9 cellular contexts compared by ENCODE assay signal in the genomic region with DNA sequence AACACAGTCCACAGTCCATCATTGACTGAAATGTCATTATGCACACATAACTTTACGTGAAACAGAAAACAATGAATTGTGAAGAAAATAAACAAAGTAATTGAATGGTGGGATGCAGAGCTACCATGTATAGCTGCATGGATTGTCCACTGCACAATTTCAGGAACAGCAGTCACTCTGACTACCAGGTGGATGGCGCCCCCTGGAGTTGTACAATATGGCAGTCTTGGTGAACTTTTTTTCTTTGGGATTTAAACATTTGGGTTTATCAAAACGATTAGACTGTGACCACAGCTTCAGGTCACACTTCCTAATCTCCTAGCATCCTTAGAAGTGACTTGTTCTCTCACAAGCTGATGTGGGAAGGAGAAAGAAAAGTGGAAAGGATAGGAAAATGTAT. TPM values are rescaled to one million over a fixed set of nuclear protein-coding genes. Genes with fewer than 3 reads are reported as not detected.
DNase-seq lines count a peak whose midpoint lies in the region; ATAC-seq, FAIRE-seq and TF ChIP-seq lines count a peak whose summit lies in the region.
"Had no signal": no experiment of that assay in that cellular context is flagged by ENCODE, and none has a peak within 500 bp of the region (broad histone marks: within the 10 kb centered on the region; RNA-seq: fewer than 3 reads in every experiment).

No MANE protein-coding gene starts in this region.

- TF ChIP-seq POLR2A in NB4 (IDR thresholded peaks at IDR 0.05; ENCODE audit: extremely low read depth, insufficient read length) (no peak), HepG2 (IDR thresholded peaks at IDR 0.05; ENCODE audit: insufficient read depth in 1 of 2, low read depth in 2 of 2, low read length in 2 of 2) (no peak)

- H3K27me3 ChIP-seq in HepG2 (ENCODE audit: control insufficient read depth in 1 of 2, insufficient read depth in 2 of 2, low read length in 2 of 2) = no peaks in the 10 kb centered on the region
- H3K27me3 ChIP-seq: BLaER1 had no signal

- no peaks in the 10 kb centered on the region for H3K36me3 ChIP-seq in HepG2 (replicated peaks in 1 of 2; ENCODE audit: control insufficient read depth in 1 of 2, insufficient read depth in 2 of 2, low read length in 2 of 2)
- H3K36me3 ChIP-seq: BLaER1 had no signal

- no peak overlapping the region for H3K27ac Mint-ChIP-seq in type B pancreatic cell

- no peak for ATAC-seq in HepG2
- no peak for ATAC-seq in HG03025 (IDR thresholded peaks at IDR 0.05; ENCODE audit: low FRiP score, unreplicated experiment)

- intact Hi-C loops in HepG2 (cut with micrococcal nuclease; ENCODE audit: unreplicated experiment) = no loop called here

- no peaks in the 10 kb centered on the region for H3K9me3 ChIP-seq in HepG2 (ENCODE audit: low read length)
- H3K9me3 ChIP-seq: BLaER1 had no signal

- FAIRE-seq in HepG2 (lab: Jason Lieb, UNC) = no peak

- WGBS in HepG2 (ENCODE audit: low lambda C conversion rate) = 10% methylated on average over 3 of the region's 3 CpGs

- H3K36me3 Mint-ChIP-seq in type B pancreatic cell = no peaks in the 10 kb centered on the region

- no peak overlapping the region for H3K4me3 Mint-ChIP-seq in type B pancreatic cell

- H3K4me3 ChIP-seq in NB4 (ENCODE audit: low read depth, low read length) (no peak overlapping the region), HepG2 (replicated peaks in 1 of 3; ENCODE audit: insufficient read depth in 1 of 3, low read depth in 2 of 3, low read length in 3 of 3) (no peak overlapping the region)
- H3K4me3 ChIP-seq: BLaER1 had no signal

- no peaks in the 10 kb centered on the region for H3K27me3 Mint-ChIP-seq in type B pancreatic cell

- H3K4me2 ChIP-seq in HepG2 (ENCODE audit: low read depth, low read length) = no peak overlapping the region
- H3K4me2 ChIP-seq: BLaER1 had no signal

- no peaks in the 10 kb centered on the region; the same call in 1 of the 2 replicates for H3K4me1 ChIP-seq in HepG2 (ENCODE audit: insufficient read depth, low read length)
- H3K4me1 ChIP-seq: BLaER1 had no signal

- in situ Hi-C loops in HepG2 (cut with HindIII; ENCODE audit: extremely low pct_ligation_motif_present, low pct_unique_long_range_greater_than_20kb) = loop anchor here (10.0 kb wide), 1 partner anchor 375 kb away; no protein-coding TSS in a partner anchor

- TF ChIP-seq EP300 in HepG2 (IDR thresholded peaks at IDR 0.05; ENCODE audit: low read depth in 2 of 2, low read length in 2 of 2) = no peak
- no peak for TF ChIP-seq EP300 in HepG2 (CRISPR knock-in tag; IDR thresholded peaks at IDR 0.05; ENCODE audit: borderline replicate concordance)

- 0 out of 2 replicates have a peak, but pooled peaks have one; percentile 19 for TF ChIP-seq RAD21 in HepG2 (CRISPR knock-in tag; IDR thresholded peaks at IDR 0.05)

- TF ChIP-seq CTCF in NB4 (IDR thresholded peaks at IDR 0.05; ENCODE audit: low read depth, low read length) (peak; percentile 46), HepG2 (CRISPR knock-in tag; IDR thresholded peaks at IDR 0.05) (peak; percentile 59), type B pancreatic cell (conservative IDR thresholded peaks at IDR 0.05) (peak; percentile 69)

- POLR2A ChIA-PET in HepG2 (lab: Yijun Ruan, JAX) = no interaction called here

- H2AFZ ChIP-seq in HepG2 (ENCODE audit: low read length) = no peak overlapping the region

- H3K9me3 Mint-ChIP-seq in type B pancreatic cell = no peaks in the 10 kb centered on the region

- H4K20me1 ChIP-seq in HepG2 (ENCODE audit: insufficient read depth, low read length) = no peaks in the 10 kb centered on the region
- H4K20me1 ChIP-seq: BLaER1 had no signal

- no peak overlapping the region for H3K27ac ChIP-seq in HepG2 (ENCODE audit: extremely low read length, insufficient read depth, low read length)
- H3K27ac ChIP-seq: BLaER1 had no signal

- no TSS peak for BruUV-seq in HepG2 (replicated peaks; lab: Mats Ljungman, UMichigan)

- no peaks in the 10 kb centered on the region for H3K79me2 ChIP-seq in HepG2 (ENCODE audit: insufficient read depth, low read length)

- CTCF ChIA-PET in HepG2 (lab: Yijun Ruan, JAX; ENCODE audit: low intra/inter-chr PET ratio, low total read pairs) = interaction anchor here (1.2 kb wide), 1 partner anchor 48 kb away, joined by 3 read pairs; no protein-coding TSS in a partner anchor

- DNase-seq in NCI-H1105 treated with DMSO at 0.1 percent for 48 hours (lab: John Stamatoyannopoulos, UW) (peak; percentile 6), NCI-H1105 (lab: John Stamatoyannopoulos, UW) (no peak), NB4 (ENCODE audit: low read depth) (peak; percentile 53), astrocyte of the hippocampus (ENCODE audit: low read depth, low spot score) (peak; percentile 17), HepG2 (ENCODE audit: low spot score) (no peak), type B pancreatic cell (ENCODE audit: extremely low spot score, unreplicated experiment) (no peak), foreskin melanocyte (no peak)

- no peak overlapping the region for H3K9ac ChIP-seq in HepG2 (ENCODE audit: insufficient read depth, low read depth, low read length)
- H3K9ac ChIP-seq: BLaER1 had no signal

- H3K4me1 Mint-ChIP-seq in type B pancreatic cell (ENCODE audit: unreplicated experiment) = peaks cover 16% of the 10 kb centered on the region

TF ChIP-seq in HepG2, 621 proteins besides CTCF, POLR2A, EP300 and RAD21 (continues in another document):
- TF ChIP-seq DR1 (CRISPR knock-in tag; IDR thresholded peaks at IDR 0.05) (no peak), TBP (CRISPR knock-in tag; IDR thresholded peaks at IDR 0.05) (no peak), STAG1 (CRISPR knock-in tag; IDR thresholded peaks at IDR 0.05) (peak; percentile 71), TFDP1 (CRISPR knock-in tag; IDR thresholded peaks at IDR 0.05; ENCODE audit: borderline replicate concordance) (no peak), ZSCAN5A (CRISPR knock-in tag; IDR thresholded peaks at IDR 0.05; ENCODE audit: borderline replicate concordance) (no peak), ZNF773 (CRISPR knock-in tag; IDR thresholded peaks at IDR 0.05; ENCODE audit: borderline replicate concordance) (no peak), IRF2 (CRISPR knock-in tag; IDR thresholded peaks at IDR 0.05) (no peak), SMC3 (IDR thresholded peaks at IDR 0.05; ENCODE audit: low read length) (peak; percentile 59), JARID2 (CRISPR knock-in tag; IDR thresholded peaks at IDR 0.05; ENCODE audit: insufficient replicate concordance) (no peak), GATA4 (IDR thresholded peaks at IDR 0.05; ENCODE audit: borderline replicate concordance, low read depth) (no peak), CHD2 (IDR thresholded peaks at IDR 0.05; ENCODE audit: low read depth, low read length) (no peak), TGIF2 (CRISPR knock-in tag; IDR thresholded peaks at IDR 0.05) (no peak)

RNA-seq across cellular contexts. Expression of gene TCF12, which starts 48.9 kb away (rescaled TPM):
- total RNA-seq in HepG2 (2016; rRNA removed; fragmentation: Illumina TruSeq; extraction: Trizol) = 51.1 and 70.7 TPM in 2 replicates
- 13.7 and 16.8 TPM in 2 replicates for total RNA-seq in HepG2 (2016; cell fraction: cytosol; rRNA removed; fragmentation: Illumina TruSeq; extraction: Trizol; ENCODE audit: low read depth)
- 47.0 and 70.2 TPM in 2 replicates for total RNA-seq in HepG2 (2016; cell fraction: insoluble cytoplasmic fraction; rRNA removed; fragmentation: Illumina TruSeq; extraction: Trizol)
- 27.3 and 30.1 TPM in 2 replicates for total RNA-seq in HepG2 (2016; cell fraction: membrane; rRNA removed; fragmentation: Illumina TruSeq; extraction: Trizol)
- 105 and 129 TPM in 2 replicates for total RNA-seq in HepG2 (2016; cell fraction: nucleus; rRNA removed; fragmentation: Illumina TruSeq; extraction: Trizol)
- 36.9 and 48.6 TPM in 2 replicates for polyA plus RNA-seq in HepG2 (2011; rRNA removed)
- 25.5 and 30.5 TPM in 2 replicates for polyA plus RNA-seq in HepG2 (2011; cell fraction: cytosol; rRNA removed)
- polyA plus RNA-seq in HepG2 (2011; cell fraction: nucleus; rRNA removed) = 49.1 and 60.7 TPM in 2 replicates
- polyA plus RNA-seq in HepG2 (2012) = 22.3 and 23.4 TPM in 2 replicates
- 3.5 and 3.7 TPM in 2 replicates for polyA plus RNA-seq in HepG2 (2016; cell fraction: cytosol; fragmentation: Illumina TruSeq; extraction: Trizol; ENCODE audit: low read depth)
- polyA plus RNA-seq in HepG2 (2016; cell fraction: insoluble cytoplasmic fraction; fragmentation: Illumina TruSeq; extraction: Trizol; ENCODE audit: low read depth) = 54.8 and 57.4 TPM in 2 replicates
- polyA plus RNA-seq in HepG2 (2016; cell fraction: membrane; fragmentation: Illumina TruSeq; extraction: Trizol; ENCODE audit: low read depth) = 14.8 and 15.1 TPM in 2 replicates
- polyA plus RNA-seq in HepG2 (2016; cell fraction: nucleus; fragmentation: Illumina TruSeq; extraction: Trizol; ENCODE audit: insufficient read depth, low read depth) = 35.3 and 37.3 TPM in 2 replicates
- 93.3 and 126 TPM in 2 replicates for polyA minus RNA-seq in HepG2 (2011; rRNA and poly(A)+ RNA removed; ENCODE audit: low replicate concordance)
- 34.1 and 36.3 TPM in 2 replicates for polyA minus RNA-seq in HepG2 (2011; cell fraction: cytosol; rRNA and poly(A)+ RNA removed)
- polyA minus RNA-seq in HepG2 (2011; cell fraction: nucleus; rRNA and poly(A)+ RNA removed) = 114 and 125 TPM in 2 replicates
- total RNA-seq in type B pancreatic cell (ENCODE audit: low replicate concordance) = 74.9 and 153 TPM in 2 replicates

Comparison
In these comparisons a context has a peak if more than half of its experiments do, and no peak if none do; other contexts are left out.
1. DNase-seq: peak in NCI-H1105 treated with DMSO at 0.1 percent for 48 hours (single experiment), NB4 (single experiment) and astrocyte of the hippocampus (single experiment); none in NCI-H1105 (single experiment), HepG2 (single experiment), type B pancreatic cell (single experiment) and foreskin melanocyte (single experiment).
2. Peak in every context shown above with its lines, with median percentiles within 50 percentile points of each other: CTCF ChIP-seq.